In the genomic region with DNA sequence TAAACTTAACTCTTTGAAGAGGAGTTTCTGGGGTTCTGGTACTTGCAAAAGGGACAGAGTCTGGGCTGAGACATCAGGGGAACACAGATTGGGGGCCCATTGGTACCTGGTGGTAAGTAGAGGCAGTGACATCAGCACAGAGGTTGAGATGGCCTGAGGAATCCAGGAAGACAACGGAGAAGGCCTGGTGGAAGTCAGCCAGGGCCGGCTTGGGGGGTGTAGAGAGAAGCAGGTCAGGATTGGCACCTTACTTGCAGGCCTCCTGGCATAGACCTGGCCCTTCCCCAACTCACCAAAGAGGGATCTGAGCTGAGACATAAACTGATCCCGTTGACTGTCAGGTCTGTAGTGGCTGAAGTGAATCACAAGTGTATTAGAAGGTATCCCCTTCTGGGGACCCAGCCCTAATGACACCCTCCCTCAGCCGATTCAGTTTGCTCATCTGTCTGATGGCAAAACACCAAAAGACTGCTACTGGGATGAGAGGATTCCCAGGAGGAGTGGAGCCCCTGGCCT, we compare ENCODE assay signal across 31 cellular contexts. TPM values are rescaled to one million over a fixed set of nuclear protein-coding genes. Genes with fewer than 3 reads are reported as not detected.
DNase-seq lines count a peak whose midpoint lies in the region; ATAC-seq and TF ChIP-seq lines count a peak whose summit lies in the region.
"Had no signal": no experiment of that assay in that cellular context is flagged by ENCODE, and none has a peak within 500 bp of the region (broad histone marks: within the 10 kb centered on the region; RNA-seq: fewer than 3 reads in every experiment).

No MANE protein-coding gene starts in this region.

- H3K9ac ChIP-seq in neuronal stem cell (ENCODE audit: low read depth, low read length, poor library complexity): no peak overlapping the region

- POLR2A ChIA-PET in RWPE1 (lab: Yijun Ruan, JAX; ENCODE audit: low non-redundant PET): no interaction called here

- H2BK12ac ChIP-seq in neuronal stem cell (ENCODE audit: low read length): no peak overlapping the region

- H2BK15ac ChIP-seq in neuronal stem cell (ENCODE audit: low read length): no peak overlapping the region

- CTCF ChIA-PET in RWPE1 (lab: Yijun Ruan, JAX): interaction anchor here (0.8 to 2.5 kb wide), 3 partner anchors 16 to 63 kb away, joined by 3 to 15 read pairs (median 11); no protein-coding TSS in a partner anchor

- H3K4me3 Mint-ChIP-seq in nephron: peak overlapping the region in 2 of 3 experiments; percentile 9 to 41
- H3K4me3 Mint-ChIP-seq: CD8-positive, alpha-beta memory T cell; naive thymus-derived CD4-positive, alpha-beta T cell; stimulated activated naive CD8-positive, alpha-beta T cell treated with anti-CD3 and anti-CD28 coated beads, Interleukin-15, amount 100 ng/mL, for 72 hours had no signal

- no peak overlapping the region for H2BK5ac ChIP-seq in neuronal stem cell (ENCODE audit: low read length)

- no peak overlapping the region for H2AFZ ChIP-seq in neuronal stem cell (ENCODE audit: low read length)

- peaks cover 38% of the 10 kb centered on the region for H3K36me3 Mint-ChIP-seq in nephron (ENCODE audit: low read depth)

- no peak overlapping the region for H3K18ac ChIP-seq in neuronal stem cell (ENCODE audit: low read length)

- WGBS in neuronal stem cell (ENCODE audit: extremely low coverage in 2 of 2, insufficient read length in 2 of 2, insufficient replicate concordance in 1 of 2), 2 donors: no CpG with 5 or more reads among the region's 4 CpGs

- H4K8ac ChIP-seq in neuronal stem cell (ENCODE audit: low read depth, low read length): no peak overlapping the region

- no peak overlapping the region for H2AK5ac ChIP-seq in neuronal stem cell (ENCODE audit: low read depth, low read length)

- H3K27ac Mint-ChIP-seq in nephron: no peak overlapping the region

- H3K4me1 ChIP-seq in neuronal stem cell (ENCODE audit: control insufficient read depth in 2 of 2, insufficient read depth in 1 of 2, low read depth in 1 of 2, low read length in 2 of 2): peaks cover 4 to 8% of the 10 kb centered on the region in 2 donors
- H3K4me1 ChIP-seq: BE2C, uterus had no signal

- no peak overlapping the region for H2BK120ac ChIP-seq in neuronal stem cell (ENCODE audit: low read depth, low read length)

- no peak for ATAC-seq in left ventricle myocardium superior
- no peak for ATAC-seq in Right ventricle myocardium inferior
- no peak for ATAC-seq in sciatic nerve
- ATAC-seq: HCT116; naive thymus-derived CD4-positive, alpha-beta T cell; Panc1; pancreas; stimulated activated naive CD8-positive, alpha-beta T cell treated with anti-CD3 and anti-CD28 coated beads, Interleukin-15, amount 100 ng/mL, for 72 hours had no signal

- H3K4ac ChIP-seq in neuronal stem cell (ENCODE audit: low read length): no peak overlapping the region

- H3K27me3 ChIP-seq in neuronal stem cell (ENCODE audit: control insufficient read depth in 3 of 3, insufficient read depth in 3 of 3, low read depth in 1 of 3, low read length in 3 of 3): no peaks in the 10 kb centered on the region
- no peaks in the 10 kb centered on the region for H3K27me3 ChIP-seq in WERI-Rb-1 (ENCODE audit: insufficient read depth, low read depth, severe bottlenecking)
- H3K27me3 ChIP-seq: adrenal gland, BE2C, brain microvascular endothelial cell, dorsolateral prefrontal cortex, esophagus muscularis mucosa, pancreas, uterus had no signal

- no peak overlapping the region for H3K4me2 ChIP-seq in neuronal stem cell (ENCODE audit: insufficient read depth, low read length, poor library complexity, severe bottlenecking)

- H3K27me3 Mint-ChIP-seq in nephron (ENCODE audit: low read depth): no peaks in the 10 kb centered on the region
- H3K27me3 Mint-ChIP-seq: CD8-positive, alpha-beta memory T cell; naive thymus-derived CD4-positive, alpha-beta T cell; stimulated activated naive CD8-positive, alpha-beta T cell treated with anti-CD3 and anti-CD28 coated beads, Interleukin-15, amount 100 ng/mL, for 72 hours had no signal

- H3K79me1 ChIP-seq in neuronal stem cell (ENCODE audit: low read depth, low read length): peaks cover 8% of the 10 kb centered on the region

- H3K4me3 ChIP-seq in neuronal stem cell (ENCODE audit: low read length in 2 of 2) (no peak overlapping the region), WERI-Rb-1 (ENCODE audit: low read depth, low read length) (no peak overlapping the region)
- H3K4me3 ChIP-seq: adrenal gland, dorsolateral prefrontal cortex, esophagus muscularis mucosa, pancreas, thoracic aorta, uterus had no signal

- H3K9me3 ChIP-seq in neuronal stem cell (replicated peaks in 1 of 2; ENCODE audit: control insufficient read depth in 2 of 2, insufficient read depth in 1 of 2, low read depth in 1 of 2, low read length in 2 of 2): no peaks in the 10 kb centered on the region
- H3K9me3 ChIP-seq in WERI-Rb-1 (ENCODE audit: severe bottlenecking): no peaks in the 10 kb centered on the region
- H3K9me3 ChIP-seq: adrenal gland, BE2C, esophagus muscularis mucosa, pancreas, thoracic aorta, uterus had no signal

- H3K4me1 Mint-ChIP-seq in nephron: peaks cover 4% of the 10 kb centered on the region

- no peak overlapping the region for H3K23ac ChIP-seq in neuronal stem cell (ENCODE audit: low read depth, low read length, poor library complexity)

- TF ChIP-seq CTCF in RWPE1 (conservative IDR thresholded peaks at IDR 0.05; ENCODE audit: low read depth): no peak
- TF ChIP-seq CTCF in nephron (IDR thresholded peaks at IDR 0.05; ENCODE audit: unreplicated experiment in 3 of 3): no peak
- no peak for TF ChIP-seq CTCF in WERI-Rb-1 (IDR thresholded peaks at IDR 0.05; ENCODE audit: low read depth, low read length)

- no peak overlapping the region for H3K14ac ChIP-seq in neuronal stem cell (ENCODE audit: low read length)

- no peak overlapping the region for H4K91ac ChIP-seq in neuronal stem cell (ENCODE audit: low read depth, low read length, poor library complexity)

- intact Hi-C loops in left ventricle myocardium superior (cut with micrococcal nuclease): no loop called here
- intact Hi-C loops in Right ventricle myocardium inferior (cut with DNase I): loop anchor here (5.0 kb wide), 2 partner anchors 51 to 66 kb away; a partner anchor contains a TSS
- intact Hi-C loops in sciatic nerve (cut with DNase I): no loop called here

- H3K36me3 ChIP-seq in neuronal stem cell (replicated peaks in 1 of 2; ENCODE audit: control insufficient read depth in 2 of 2, insufficient read depth in 2 of 2, low read length in 2 of 2) (peaks cover 69 to 89% of the 10 kb centered on the region in 2 donors), WERI-Rb-1 (peaks cover 77% of the 10 kb centered on the region)
- H3K36me3 ChIP-seq: uterus had no signal

- DNase-seq in left ventricle myocardium superior (peak; percentile 24), Right ventricle myocardium inferior (ENCODE audit: missing footprints) (no peak), RWPE1 (ENCODE audit: low spot score) (no peak), sciatic nerve (ENCODE audit: low spot score) (no peak), neuronal stem cell (ENCODE audit: low spot score) (no peak), WERI-Rb-1 (no peak)
- DNase-seq: activated naive CD4-positive, alpha-beta T cell; adrenal gland; BE2C; brain microvascular endothelial cell; CD8-positive, alpha-beta memory T cell; foreskin fibroblast; IMR-90; islet precursor cell; MV-4-11; naive thymus-derived CD4-positive, alpha-beta T cell; NCI-H1436 treated with DMSO at 0.1 percent for 48 hours; NCI-H446; NCI-H774; stimulated activated CD4-positive, alpha-beta T cell treated with anti-CD3 and anti-CD28 coated beads, Interleukin-2, amount 100 ng/mL, for 24 hours; stimulated activated CD8-positive, alpha-beta memory T cell treated with anti-CD3 and anti-CD28 coated beads, Interleukin-4, amount 100 ng/mL, for 48 hours; stimulated activated naive CD8-positive, alpha-beta T cell treated with anti-CD3 and anti-CD28 coated beads, Interleukin-15, amount 100 ng/mL, for 72 hours; T-helper 9 cell had no signal

- H3K27ac ChIP-seq in RWPE1 (peak overlapping the region; percentile 61), neuronal stem cell (replicated peaks; ENCODE audit: low read length) (no peak overlapping the region), WERI-Rb-1 (no peak overlapping the region)
- H3K27ac ChIP-seq: adrenal gland, brain microvascular endothelial cell, esophagus muscularis mucosa, pancreas, thoracic aorta, uterus had no signal

- no peaks in the 10 kb centered on the region for H3K9me3 Mint-ChIP-seq in nephron
- H3K9me3 Mint-ChIP-seq: CD8-positive, alpha-beta memory T cell; stimulated activated naive CD8-positive, alpha-beta T cell treated with anti-CD3 and anti-CD28 coated beads, Interleukin-15, amount 100 ng/mL, for 72 hours had no signal

RNA-seq across cellular contexts. Expression of a gene that starts 5.5 kb away (rescaled TPM):
- total RNA-seq in left ventricle myocardium superior: 12.7 TPM
- total RNA-seq in Right ventricle myocardium inferior: 13.0 TPM
- 26.0 TPM for total RNA-seq in sciatic nerve
- polyA plus RNA-seq in neuronal stem cell (2013, experiment 1 of 2): 10.4 TPM
- 10.7 TPM for polyA plus RNA-seq in neuronal stem cell (2013, experiment 2 of 2)

RNA-seq across cellular contexts. Expression of a gene that starts 20.9 kb away (rescaled TPM):
- 14.8 TPM for total RNA-seq in left ventricle myocardium superior
- 16.3 TPM for total RNA-seq in Right ventricle myocardium inferior
- 23.7 TPM for total RNA-seq in sciatic nerve
- 0.96 TPM for polyA plus RNA-seq in neuronal stem cell (2013, experiment 1 of 2)
- 1.1 TPM for polyA plus RNA-seq in neuronal stem cell (2013, experiment 2 of 2)

RNA-seq across cellular contexts. Expression of a gene that starts 55.8 kb away (rescaled TPM):
- total RNA-seq in left ventricle myocardium superior (0.89 TPM), Right ventricle myocardium inferior (not detected), sciatic nerve (1.2 TPM)
- polyA plus RNA-seq in neuronal stem cell (2013, experiment 1 of 2): 20.4 TPM
- 22.5 TPM for polyA plus RNA-seq in neuronal stem cell (2013, experiment 2 of 2)
- total RNA-seq: adrenal gland, esophagus muscularis mucosa, thoracic aorta had no signal
- polyA plus RNA-seq: adrenal gland; CD8-positive, alpha-beta memory T cell; naive thymus-derived CD4-positive, alpha-beta T cell had no signal
